ENCODE assay signal across 19 cellular contexts in genomic region chr17:49959183-49959935, GRCh38. TPM values are rescaled to one million over a fixed set of nuclear protein-coding genes. Genes with fewer than 3 reads are reported as not detected.
DNase-seq lines count a peak whose midpoint lies in the region.
"Had no signal": no experiment of that assay in that cellular context is flagged by ENCODE, and none has a peak within 500 bp of the region (broad histone marks: within the 10 kb centered on the region; RNA-seq: fewer than 3 reads in every experiment).

No MANE protein-coding gene starts in this region.

- H3K9ac ChIP-seq in GM23248 (no peak overlapping the region), mesendoderm (ENCODE audit: low read length) (no peak overlapping the region)

- no peak overlapping the region for H3K4me2 ChIP-seq in GM23248 (ENCODE audit: unreplicated experiment)
- no peak overlapping the region for H3K4me2 ChIP-seq in mesendoderm (ENCODE audit: low read length)
- H3K4me2 ChIP-seq: smooth muscle cell had no signal

- no peak overlapping the region for H4K5ac ChIP-seq in mesendoderm (ENCODE audit: low read length)

- H2AFZ ChIP-seq in GM23248, result no peak overlapping the region

- H2BK15ac ChIP-seq in mesendoderm (replicated peaks; ENCODE audit: low read depth), result no peak overlapping the region

- no peaks in the 10 kb centered on the region for H4K20me1 ChIP-seq in GM23248 (ENCODE audit: insufficient read depth)

- no peak overlapping the region for H4K8ac ChIP-seq in mesendoderm (ENCODE audit: low read depth, low read length)

- peak; percentile 42 for DNase-seq in GM23248
- peak; percentile 19 for DNase-seq in LoVo (ENCODE audit: low spot score)
- DNase-seq in SW480 (ENCODE audit: low spot score), result peak; percentile 66
- peak; percentile 65 for DNase-seq in mesendoderm
- no peak for DNase-seq in NCI-H2081 (lab: John Stamatoyannopoulos, UW)
- no peak for DNase-seq in amygdala (lab: John Stamatoyannopoulos, UW)
- no peak for DNase-seq in COLO668 (lab: John Stamatoyannopoulos, UW; ENCODE audit: unreplicated experiment)
- DNase-seq in central memory CD4-positive, alpha-beta T cell, result no peak
- DNase-seq: activated CD4-positive, alpha-beta T cell treated with anti-CD3 and anti-CD28 coated beads, Interleukin-2, amount 10 ng/mL, durations not matched to agents 24 days and 14 days; activated T-cell treated with anti-CD3 and anti-CD28 coated beads, Interleukin-2, amount 50 U/mL, for 72 hours; CD4-positive, alpha-beta T cell; Kasumi-1; NCI-H2171 treated with DMSO at 0.1 percent for 48 hours; occipital lobe; OCI-M1; T-helper 2 cell had no signal

- H2BK120ac ChIP-seq in mesendoderm (ENCODE audit: low read depth, low read length), result no peak overlapping the region

- WGBS in GM23248 (ENCODE audit: low coverage in 1 of 2, low lambda C conversion rate in 2 of 2, missing lambda C conversion rate in 2 of 2), 2 experiments, result 56 to 65% methylated on average over 7 to 8 of the region's 8 CpGs
- WGBS in mesendoderm (ENCODE audit: extremely low coverage, insufficient coverage, low lambda C conversion rate), result no CpG with 5 or more reads among the region's 8 CpGs

- H3K4me3 ChIP-seq in GM23248, result no peak overlapping the region
- H3K4me3 ChIP-seq in mesendoderm (ENCODE audit: low read length), result no peak overlapping the region
- H3K4me3 ChIP-seq: ascending aorta, smooth muscle cell had no signal

- H3K4me1 ChIP-seq in GM23248 (ENCODE audit: insufficient read depth) (no peaks in the 10 kb centered on the region), mesendoderm (ENCODE audit: control insufficient read depth, low read depth, low read length) (peaks cover 2% of the 10 kb centered on the region)

- H3K9me2 ChIP-seq in GM23248 (ENCODE audit: insufficient read depth), result no peaks in the 10 kb centered on the region

- in situ Hi-C loops in GM23248 (cut with MboI), result no loop called here

- H3K18ac ChIP-seq in mesendoderm (ENCODE audit: low read length), result no peak overlapping the region

- no peak overlapping the region for H3K27ac ChIP-seq in GM23248
- H3K27ac ChIP-seq in mesendoderm (ENCODE audit: low read depth, low read length), result no peak overlapping the region
- H3K27ac ChIP-seq: ascending aorta had no signal

- H3K23ac ChIP-seq in mesendoderm (ENCODE audit: low read length), result no peak overlapping the region

- no peak overlapping the region for H3K4ac ChIP-seq in mesendoderm (ENCODE audit: low read depth, low read length)

- H3K56ac ChIP-seq in mesendoderm (ENCODE audit: low read length), result no peak overlapping the region

- H3K27me3 ChIP-seq in GM23248 (replicated peaks; ENCODE audit: insufficient read depth) (peaks cover 25% of the 10 kb centered on the region), mesendoderm (ENCODE audit: insufficient read depth, low read length, poor library complexity) (peaks cover 19% of the 10 kb centered on the region)

- H2BK5ac ChIP-seq in mesendoderm (ENCODE audit: low read length), result no peak overlapping the region

- H2AK5ac ChIP-seq in mesendoderm (ENCODE audit: low read length), result no peak overlapping the region

- no peaks in the 10 kb centered on the region for H3K79me1 ChIP-seq in mesendoderm (ENCODE audit: low read length)

- no peaks in the 10 kb centered on the region for H3K9me3 ChIP-seq in GM23248 (ENCODE audit: low read depth)
- H3K9me3 ChIP-seq: ascending aorta had no signal

- H3K79me2 ChIP-seq in GM23248 (ENCODE audit: insufficient read depth) (no peaks in the 10 kb centered on the region), mesendoderm (ENCODE audit: control insufficient read depth, insufficient read depth, low read length) (no peaks in the 10 kb centered on the region)

- H3K36me3 ChIP-seq in GM23248 (ENCODE audit: low read depth) (no peaks in the 10 kb centered on the region), mesendoderm (ENCODE audit: control insufficient read depth, insufficient read depth, low read length) (no peaks in the 10 kb centered on the region)
- H3K36me3 ChIP-seq: ascending aorta had no signal

- no peaks in the 10 kb centered on the region for H3F3A ChIP-seq in GM23248 (ENCODE audit: insufficient read depth)

RNA-seq across cellular contexts. Expression of gene DLX4, which starts 9.6 kb away (rescaled TPM):
- total RNA-seq in GM23248 (2014; rRNA removed; shearing (Covaris generic)), result 0.76 TPM in 1 of 2 replicates, not detected in the other
- polyA plus RNA-seq in GM23248 (2016; fragmentation: Nextera tagmentation; extraction: Ambion mirVana), result 0.15 and 0.40 TPM in 2 replicates
- 0.55 TPM for polyA plus RNA-seq in mesendoderm (2013, experiment 1 of 2)
- 0.31 TPM for polyA plus RNA-seq in mesendoderm (2013, experiment 2 of 2)
- total RNA-seq: ascending aorta, dermis microvascular lymphatic vessel endothelial cell, occipital lobe, smooth muscle cell had no signal

RNA-seq across cellular contexts. Expression of gene DLX3, which starts 35.7 kb away (rescaled TPM):
- total RNA-seq in GM23248 (2014; rRNA removed; shearing (Covaris generic)), result 0.43 and 0.51 TPM in 2 replicates
- polyA plus RNA-seq in GM23248 (2016; fragmentation: Nextera tagmentation; extraction: Ambion mirVana), result 1.0 and 1.4 TPM in 2 replicates
- 0.13 TPM for polyA plus RNA-seq in mesendoderm (2013, experiment 1 of 2)
- 0.06 TPM for polyA plus RNA-seq in mesendoderm (2013, experiment 2 of 2)
- total RNA-seq: CD4-positive, alpha-beta T cell; dermis microvascular lymphatic vessel endothelial cell; occipital lobe had no signal

Comparison
In these comparisons a context has a peak if more than half of its experiments do, and no peak if none do; other contexts are left out.
1. DNase-seq: peak in GM23248 (single experiment), LoVo (single experiment), SW480 (single experiment) and mesendoderm (single experiment); none in NCI-H2081 (0 of 2), amygdala (0 of 56), COLO668 (single experiment) and central memory CD4-positive, alpha-beta T cell (single experiment).